Comparison of ENCODE assay signal across 9 cellular contexts in genomic region chr9:131679261-131680020, GRCh38.
DNase-seq lines count a peak whose midpoint lies in the region; ATAC-seq, FAIRE-seq and TF ChIP-seq lines count a peak whose summit lies in the region.
"Had no signal": no experiment of that assay in that cellular context is flagged by ENCODE, and none has a peak within 500 bp of the region (broad histone marks: within the 10 kb centered on the region; RNA-seq: fewer than 3 reads in every experiment).

No MANE protein-coding gene starts in this region.

- peaks cover 0 to 2% (median 0%) of the 10 kb centered on the region in 8 donors for H3K9me3 Mint-ChIP-seq in CD4-positive, alpha-beta memory T cell

- dilution Hi-C loops in endothelial cell of umbilical vein (cut with MboI; ENCODE audit: extremely low pct_ligation_motif_present, low sequenced_read_pairs): no loop called here

- H3K4me2 ChIP-seq in endothelial cell of umbilical vein (ENCODE audit: insufficient read depth, low read length) (no peak overlapping the region), osteoblast (ENCODE audit: insufficient read depth, low read length) (peak overlapping the region; percentile 76)

- no peaks in the 10 kb centered on the region for H3K27me3 ChIP-seq in CD4-positive, alpha-beta memory T cell (ENCODE audit: insufficient read depth, low read length)
- H3K27me3 ChIP-seq in Panc1 (ENCODE audit: control insufficient read depth, insufficient read depth, low read length): no peaks in the 10 kb centered on the region
- H3K27me3 ChIP-seq in endothelial cell of umbilical vein (ENCODE audit: control insufficient read depth in 2 of 2, insufficient read depth in 2 of 2, low read length in 2 of 2): no peaks in the 10 kb centered on the region
- no peaks in the 10 kb centered on the region for H3K27me3 ChIP-seq in osteoblast (ENCODE audit: insufficient read depth, low read length)

- H3K9me3 ChIP-seq in CD4-positive, alpha-beta memory T cell (ENCODE audit: control insufficient read depth in 1 of 2, low read length in 2 of 2): no peaks in the 10 kb centered on the region
- no peaks in the 10 kb centered on the region for H3K9me3 ChIP-seq in Panc1 (ENCODE audit: control insufficient read depth, insufficient read depth, low read depth, low read length)
- no peaks in the 10 kb centered on the region for H3K9me3 ChIP-seq in endothelial cell of umbilical vein (replicated peaks; ENCODE audit: control insufficient read depth, insufficient read depth, low read length)
- no peaks in the 10 kb centered on the region for H3K9me3 ChIP-seq in osteoblast (ENCODE audit: low read depth, low read length)

- intact Hi-C loops in CD4-positive, alpha-beta memory T cell (cut with micrococcal nuclease): loop anchor here (2.0 to 10.0 kb wide), 3 partner anchors 49 to 425 kb away; partner anchors contain the start of gene POMT1
- intact Hi-C loops in Panc1 (cut with micrococcal nuclease; ENCODE audit: unreplicated experiment): loop anchor here (10.0 kb wide), 1 partner anchor 55 kb away; no protein-coding TSS in a partner anchor
- intact Hi-C loops in endothelial cell of umbilical vein (cut with micrococcal nuclease): no loop called here

- H3K4me3 ChIP-seq in CD4-positive, alpha-beta memory T cell (ENCODE audit: low read length in 2 of 2): peak overlapping the region in 1 of 2 donors; percentile 30
- H3K4me3 ChIP-seq in Panc1 (ENCODE audit: low read depth in 2 of 2, low read length in 2 of 2): 0 out of 4 replicates have a peak overlapping the region, but pooled peaks of 1 of the 2 experiments have one; percentile 30
- no peak overlapping the region for H3K4me3 ChIP-seq in endothelial cell of umbilical vein (replicated peaks in 1 of 3; ENCODE audit: insufficient read depth in 1 of 3, low read depth in 1 of 3, low read length in 3 of 3)
- H3K4me3 ChIP-seq in osteoblast (ENCODE audit: insufficient read depth, low read length): no peak overlapping the region

- ATAC-seq in Panc1: no peak
- no peak for ATAC-seq in GM21515 (IDR thresholded peaks at IDR 0.05; ENCODE audit: unreplicated experiment)

- POLR2A ChIA-PET in CD4-positive, alpha-beta memory T cell (lab: Charles Lee; ENCODE audit: partially characterized antibody): interaction anchor here (1.1 to 21.5 kb wide), 9 partner anchors 11 to 281 kb away, joined by 3 to 692 read pairs (median 31); partner anchors contain the start of gene RAPGEF1
- POLR2A ChIA-PET in Panc1 (lab: Charles Lee): no interaction called here
- POLR2A ChIA-PET in endothelial cell of umbilical vein (lab: Charles Lee): no interaction called here

- H2AFZ ChIP-seq in endothelial cell of umbilical vein (ENCODE audit: low read depth, low read length): no peak overlapping the region
- no peak overlapping the region for H2AFZ ChIP-seq in osteoblast (ENCODE audit: low read length)

- H4K20me1 ChIP-seq in endothelial cell of umbilical vein (replicated peaks; ENCODE audit: control insufficient read depth, extremely low read depth, insufficient read depth, low read length) (no peaks in the 10 kb centered on the region), osteoblast (ENCODE audit: insufficient read depth, low read length) (peaks cover 10% of the 10 kb centered on the region)

- peaks cover 0 to 13% of the 10 kb centered on the region in 2 donors for H3K36me3 Mint-ChIP-seq in CD4-positive, alpha-beta memory T cell

- CTCF ChIA-PET in CD4-positive, alpha-beta memory T cell (lab: Charles Lee; ENCODE audit: partially characterized antibody): interaction anchor here (0.9 to 8.2 kb wide), 14 partner anchors 10 to 281 kb away, joined by 3 to 80 read pairs (median 8); partner anchors contain the start of gene RAPGEF1
- CTCF ChIA-PET in Panc1 (lab: Charles Lee) (interaction anchor here (0.6 kb wide), 1 partner anchor 181 kb away, joined by 7 read pairs; no protein-coding TSS in a partner anchor), endothelial cell of umbilical vein (lab: Charles Lee) (interaction anchor here (0.7 to 2.6 kb wide), 8 partner anchors 18 to 88 kb away, joined by 3 to 12 read pairs (median 5); no protein-coding TSS in a partner anchor)

- H3K27me3 Mint-ChIP-seq in CD4-positive, alpha-beta memory T cell: no peaks in the 10 kb centered on the region

- no TSS peak for BruUV-seq in Panc1 (replicated peaks; lab: Mats Ljungman, UMichigan)
- no TSS peak for BruUV-seq in endothelial cell of umbilical vein (replicated peaks; lab: Mats Ljungman, UMichigan)

- TF ChIP-seq CTCF in Panc1 (IDR thresholded peaks at IDR 0.05) (no peak), endothelial cell of umbilical vein (IDR thresholded peaks at IDR 0.05; ENCODE audit: extremely low read depth in 1 of 2, insufficient read depth in 1 of 2, low read depth in 1 of 2, low read length in 2 of 2) (no peak), osteoblast (IDR thresholded peaks at IDR 0.05; ENCODE audit: extremely low read depth, low read depth, low read length) (no peak)

- DNase-seq in CD4-positive, alpha-beta memory T cell: no peak
- DNase-seq in Panc1 (ENCODE audit: low read depth, low spot score) (no peak), endothelial cell of umbilical vein (ENCODE audit: low read depth, low spot score) (no peak), osteoblast (ENCODE audit: insufficient read length, low spot score, missing footprints) (peak; percentile 17), HTR-8/SVneo (ENCODE audit: insufficient read length, low spot score) (no peak), T-helper 9 cell (no peak), NK-92 (lab: John Stamatoyannopoulos, UW; ENCODE audit: unreplicated experiment) (no peak)
- DNase-seq: cortex of kidney had no signal

- H3K4me1 Mint-ChIP-seq in CD4-positive, alpha-beta memory T cell: peaks cover 78 to 100% (median 89%) of the 10 kb centered on the region in 4 donors

- in situ Hi-C loops in Panc1 (cut with HindIII; ENCODE audit: low pct_unique_long_range_greater_than_20kb, low sequenced_read_pairs): no loop called here

- no peak for TF ChIP-seq POLR2A in endothelial cell of umbilical vein (IDR thresholded peaks at IDR 0.05; ENCODE audit: low read depth, low read length)

- H3K9ac ChIP-seq in endothelial cell of umbilical vein (replicated peaks; ENCODE audit: extremely low read depth, insufficient read depth, low read length): no peak overlapping the region

- FAIRE-seq in endothelial cell of umbilical vein (lab: Jason Lieb, UNC) (no peak), HTR-8/SVneo (lab: Jason Lieb, UNC) (no peak)

- H3K36me3 ChIP-seq in CD4-positive, alpha-beta memory T cell (ENCODE audit: insufficient read depth, low read length): no peaks in the 10 kb centered on the region
- H3K36me3 ChIP-seq in Panc1 (ENCODE audit: control insufficient read depth, insufficient read depth, low read length) (no peaks in the 10 kb centered on the region), endothelial cell of umbilical vein (ENCODE audit: control insufficient read depth in 2 of 2, extremely low read depth in 1 of 2, insufficient read depth in 2 of 2, low read length in 2 of 2) (no peaks in the 10 kb centered on the region), osteoblast (ENCODE audit: insufficient read depth, low read length) (no peaks in the 10 kb centered on the region)

- H3K79me2 ChIP-seq in endothelial cell of umbilical vein (ENCODE audit: control insufficient read depth, insufficient read depth, low read length): peaks cover 57% of the 10 kb centered on the region
- peaks cover 43% of the 10 kb centered on the region for H3K79me2 ChIP-seq in osteoblast (ENCODE audit: insufficient read depth, low read length)

- no peaks in the 10 kb centered on the region for H3K9me1 ChIP-seq in endothelial cell of umbilical vein (replicated peaks; ENCODE audit: control insufficient read depth, extremely low read depth, insufficient read depth, low read length)

- H3K27ac Mint-ChIP-seq in CD4-positive, alpha-beta memory T cell: peak overlapping the region; percentile 94 to 100 (median 98)

- H3K27ac ChIP-seq in CD4-positive, alpha-beta memory T cell (ENCODE audit: low read depth, low read length): peak overlapping the region; percentile 79
- H3K27ac ChIP-seq in Panc1 (ENCODE audit: low read length) (peak overlapping the region; percentile 95), endothelial cell of umbilical vein (ENCODE audit: insufficient read depth, low read depth, low read length) (peak overlapping the region; percentile 96), osteoblast (ENCODE audit: low read depth, low read length) (peak overlapping the region; percentile 85)

- H3K4me3 Mint-ChIP-seq in CD4-positive, alpha-beta memory T cell: peak overlapping the region in 6 of 8 donors; percentile 14 to 91 (median 66)

- H3K4me1 ChIP-seq in CD4-positive, alpha-beta memory T cell (ENCODE audit: insufficient read depth, low read length): peaks cover 63% of the 10 kb centered on the region
- H3K4me1 ChIP-seq in Panc1 (ENCODE audit: control insufficient read depth, insufficient read depth, low read length): peaks cover 54% of the 10 kb centered on the region
- H3K4me1 ChIP-seq in endothelial cell of umbilical vein (ENCODE audit: control insufficient read depth, extremely low read depth, insufficient read depth, low read length): peaks cover 56% of the 10 kb centered on the region
- peaks cover 46% of the 10 kb centered on the region for H3K4me1 ChIP-seq in osteoblast (ENCODE audit: insufficient read depth, low read length)

TF ChIP-seq in endothelial cell of umbilical vein, 7 proteins besides CTCF, POLR2A, EP300 and RAD21:
- TF ChIP-seq FOS (IDR thresholded peaks at IDR 0.05; ENCODE audit: borderline replicate concordance, insufficient read depth, low read length) (no peak), JUN (IDR thresholded peaks at IDR 0.05; ENCODE audit: borderline replicate concordance, insufficient read depth, insufficient read length, low read depth) (no peak), POLR2AphosphoS5 (IDR thresholded peaks at IDR 0.05; ENCODE audit: insufficient read depth, low read depth, low read length) (no peak)
